Comparison of ENCODE assay signal across 8 cellular contexts in the genomic region with DNA sequence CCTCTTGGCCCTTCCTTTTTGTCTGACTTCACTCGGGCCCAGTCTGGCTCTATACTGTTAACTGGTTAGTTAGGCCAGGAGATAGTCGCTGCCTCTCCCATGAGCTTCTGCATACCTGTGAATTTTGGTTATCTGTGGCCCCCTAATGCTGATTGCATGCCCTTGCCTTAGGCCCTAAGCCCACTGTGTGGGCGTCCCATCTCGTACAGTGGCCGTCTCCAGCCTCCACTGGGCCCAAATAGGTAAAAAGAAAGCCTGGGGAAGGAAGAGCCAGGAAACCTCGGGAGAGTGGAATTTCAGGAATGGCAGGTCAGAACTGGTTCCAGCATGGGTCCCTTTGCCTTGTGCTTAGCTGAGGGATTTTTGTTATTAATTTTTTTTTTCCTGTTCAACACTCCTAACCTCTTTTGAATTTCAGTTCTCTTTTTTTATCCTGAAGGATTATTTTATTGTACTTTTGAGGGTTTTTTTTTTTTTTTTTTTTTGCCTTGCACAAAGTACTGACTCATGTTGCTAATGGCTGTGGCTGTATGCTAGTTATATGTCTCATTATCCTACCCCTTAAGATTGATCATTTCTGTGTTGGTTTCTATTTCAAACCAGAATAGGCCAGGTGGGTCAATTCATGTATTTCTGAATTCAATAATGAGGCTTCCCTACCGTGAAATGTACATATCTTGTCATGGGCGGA. TPM values are rescaled to one million over a fixed set of nuclear protein-coding genes. Genes with fewer than 3 reads are reported as not detected.
A peak's percentile ranks its signal among the peaks of the same experiment; 100 is the strongest.
DNase-seq lines count a peak whose midpoint lies in the region; ATAC-seq and TF ChIP-seq lines count a peak whose summit lies in the region.

No MANE protein-coding gene starts in this region.

- ATAC-seq in GM21360 (IDR thresholded peaks at IDR 0.05; ENCODE audit: unreplicated experiment) (no peak), GM18517 (IDR thresholded peaks at IDR 0.05; ENCODE audit: unreplicated experiment) (no peak)

- no peaks in the 10 kb centered on the region for H3K27me3 ChIP-seq in left ventricle myocardium inferior (ENCODE audit: low read depth)
- H3K27me3 ChIP-seq in adipocyte (replicated peaks; ENCODE audit: control insufficient read depth, insufficient read depth, low read length): no peaks in the 10 kb centered on the region
- H3K27me3 ChIP-seq in layer of hippocampus (ENCODE audit: control insufficient read depth, insufficient read depth, low read length): no peaks in the 10 kb centered on the region
- H3K27me3 ChIP-seq in uterus: no peaks in the 10 kb centered on the region

- CTCF ChIA-PET in GM10248 (lab: Yijun Ruan, JAX): interaction anchor here (0.9 to 3.0 kb wide), 5 partner anchors 8 to 82 kb away, joined by 3 to 10 read pairs (median 5); no protein-coding TSS in a partner anchor

- intact Hi-C loops in left ventricle myocardium inferior (cut with micrococcal nuclease): no loop called here
- intact Hi-C loops in cardiac septum (cut with DNase I): loop anchor here (10.0 kb wide), 1 partner anchor 122 kb away; a partner anchor contains a TSS
- intact Hi-C loops in uterus (cut with DNase I; ENCODE audit: low total_unique reads): no loop called here

- no peak for TF ChIP-seq CTCF in left ventricle myocardium inferior (IDR thresholded peaks at IDR 0.05; ENCODE audit: borderline replicate concordance)
- TF ChIP-seq CTCF in uterus (IDR thresholded peaks at IDR 0.05): no peak
- no peak for TF ChIP-seq CTCF in GM10248 (IDR thresholded peaks at IDR 0.05; ENCODE audit: control extremely low read depth, extremely low read depth, low read depth, missing control alignments)

- POLR2A ChIA-PET in GM10248 (lab: Yijun Ruan, JAX): interaction anchor here (0.7 to 1.6 kb wide), 3 partner anchors 9 to 30 kb away, joined by 3 to 8 read pairs (median 4); no protein-coding TSS in a partner anchor

- H3K36me3 ChIP-seq in left ventricle myocardium inferior (no peaks in the 10 kb centered on the region), adipocyte (ENCODE audit: control insufficient read depth, insufficient read depth, low read length, severe bottlenecking) (no peaks in the 10 kb centered on the region), uterus (no peaks in the 10 kb centered on the region)

- DNase-seq in left ventricle myocardium inferior: no peak
- no peak for DNase-seq in cardiac septum (ENCODE audit: low spot score)
- DNase-seq in adipocyte (ENCODE audit: low read depth): peak; percentile 48
- no peak for DNase-seq in uterus
- DNase-seq in GM10248 (ENCODE audit: extremely low spot score): no peak

- H3K4me1 ChIP-seq in left ventricle myocardium inferior: peaks cover 86% of the 10 kb centered on the region
- H3K4me1 ChIP-seq in adipocyte (ENCODE audit: control insufficient read depth, insufficient read depth, low read length): peaks cover 56% of the 10 kb centered on the region
- H3K4me1 ChIP-seq in uterus: peaks cover 19% of the 10 kb centered on the region in 2 donors

- TF ChIP-seq POLR2A in uterus (IDR thresholded peaks at IDR 0.05): no peak

- H3K9ac ChIP-seq in adipocyte (ENCODE audit: low read length): peak overlapping the region; percentile 91

- H3K4me3 ChIP-seq in left ventricle myocardium inferior (peak overlapping the region; percentile 83), adipocyte (ENCODE audit: low read length) (peak overlapping the region; percentile 88), uterus (peak overlapping the region in 1 of 2 donors; percentile 0)

- H3K27ac ChIP-seq in left ventricle myocardium inferior (replicated peaks) (peak overlapping the region; percentile 98), layer of hippocampus (ENCODE audit: low read depth, low read length) (peak overlapping the region; percentile 42), uterus (peak overlapping the region; percentile 52 to 97)

- H3K9me3 ChIP-seq in left ventricle myocardium inferior (replicated peaks) (no peaks in the 10 kb centered on the region), adipocyte (ENCODE audit: control insufficient read depth, low read length) (no peaks in the 10 kb centered on the region), uterus (no peaks in the 10 kb centered on the region)

RNA-seq across cellular contexts. Expression of a gene that starts 3.4 kb away (rescaled TPM):
- 109 TPM for total RNA-seq in left ventricle myocardium inferior
- total RNA-seq in cardiac septum: 151 TPM
- total RNA-seq in uterus: 100 to 1,000 TPM in 3 of 4 donors, 10 to 100 TPM in 1; 81.5 to 297 (median 133) TPM

Comparison
In these comparisons a context has a peak if more than half of its experiments do, and no peak if none do; other contexts are left out.
1. H3K27ac ChIP-seq: peak in every context shown above with its lines; median percentile 98 in left ventricle myocardium inferior; 74 in uterus; 42 in layer of hippocampus.